In the genomic region with DNA sequence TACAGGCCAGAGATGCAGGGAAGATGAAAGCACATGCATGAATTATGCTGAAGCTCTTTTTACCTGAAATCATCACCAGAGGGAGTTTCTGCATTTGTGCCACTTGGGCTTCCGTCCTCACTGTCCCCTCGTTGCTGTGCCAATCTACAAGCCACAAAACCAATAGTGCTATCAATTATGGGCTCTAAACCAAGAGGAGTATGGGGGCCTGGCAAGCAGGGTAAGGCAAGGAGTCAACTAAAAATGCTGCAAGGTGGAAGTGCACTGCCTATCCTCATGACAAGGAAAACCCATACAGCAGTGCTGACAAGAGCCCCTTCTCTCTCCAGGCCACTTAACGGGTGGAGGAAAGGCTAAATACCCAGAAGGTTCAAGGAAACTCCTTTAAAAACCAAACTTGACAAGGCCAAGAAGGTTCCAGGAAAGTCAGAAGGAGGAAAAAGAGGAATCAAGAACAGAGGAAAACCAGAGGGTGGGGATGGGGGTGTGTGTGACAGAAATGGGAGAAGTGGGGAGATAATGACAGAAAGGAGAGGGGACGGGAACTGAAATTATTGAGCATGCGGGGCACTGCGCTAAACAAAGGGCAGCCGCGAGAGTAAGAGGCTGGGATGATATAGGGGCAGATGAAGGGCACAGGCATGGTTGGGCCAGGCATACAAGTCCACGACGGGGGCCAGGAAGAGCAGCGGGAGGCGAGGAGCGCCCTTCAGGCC, we compare ENCODE assay signal across 8 cellular contexts. TPM values are rescaled to one million over a fixed set of nuclear protein-coding genes. Genes with fewer than 3 reads are reported as not detected.
DNase-seq lines count a peak whose midpoint lies in the region; ATAC-seq and TF ChIP-seq lines count a peak whose summit lies in the region.

No MANE protein-coding gene starts in this region.

- H3K4me3 Mint-ChIP-seq in HFFc6: peak overlapping the region; percentile 94

- no TSS peak for BruUV-seq in OCI-LY7 (replicated peaks; lab: Mats Ljungman, UMichigan)

- no peaks in the 10 kb centered on the region for H4K20me1 ChIP-seq in OCI-LY7 (ENCODE audit: insufficient read depth, low read length)

- peak overlapping the region; percentile 73 for H3K27ac ChIP-seq in OCI-LY7 (ENCODE audit: low read depth, low read length, poor library complexity, severe bottlenecking)
- peak overlapping the region; percentile 19 to 93 (median 85) for H3K27ac ChIP-seq in heart right ventricle

- no peaks in the 10 kb centered on the region for H3K27me3 Mint-ChIP-seq in HFFc6 (ENCODE audit: insufficient read depth)

- CTCF ChIA-PET in OCI-LY7 (lab: Charles Lee; ENCODE audit: unreplicated experiment): no interaction called here

- H3K9me2 ChIP-seq in OCI-LY7 (ENCODE audit: insufficient read depth, low read length): no peaks in the 10 kb centered on the region

- peak overlapping the region; percentile 87 for H3K4me3 ChIP-seq in OCI-LY7 (ENCODE audit: low read depth, low read length, poor library complexity, severe bottlenecking)
- H3K4me3 ChIP-seq in heart right ventricle: peak overlapping the region; percentile 19 to 87 (median 72)

- peaks cover 26% of the 10 kb centered on the region for H3K4me1 Mint-ChIP-seq in HFFc6 (ENCODE audit: low read depth)

- H3K9me3 ChIP-seq in ES-I3 (ENCODE audit: control insufficient read depth, insufficient read depth, low read length) (no peaks in the 10 kb centered on the region), OCI-LY7 (ENCODE audit: low read length) (no peaks in the 10 kb centered on the region), heart right ventricle (no peaks in the 10 kb centered on the region)

- DNase-seq in HFFc6 (peak; percentile 25), OCI-LY7 (ENCODE audit: low spot score) (peak; percentile 71), heart right ventricle (no peak), retina (peak; percentile 64)
- DNase-seq in activated naive CD4-positive, alpha-beta T cell treated with anti-CD3 and anti-CD28 coated beads, Interleukin-2, amount 50 U/mL, for 16 hours: peak; percentile 51

- TF ChIP-seq CTCF in HFFc6 (IDR thresholded peaks at IDR 0.05) (peak; percentile 49), OCI-LY7 (conservative IDR thresholded peaks at IDR 0.05; ENCODE audit: low read length) (peak; percentile 62), heart right ventricle (IDR thresholded peaks at IDR 0.05) (peak in 1 of 9 donors; percentile 16)

- H2AFZ ChIP-seq in OCI-LY7 (ENCODE audit: low read length): peak overlapping the region; percentile 66; the same call in 1 of the 2 replicates

- 2% methylated on average over 13 of the region's 13 CpGs for WGBS in heart right ventricle, 2 donors

- H3K36me3 ChIP-seq in ES-I3 (ENCODE audit: insufficient read depth, low read length) (peaks cover 10% of the 10 kb centered on the region; the same call in 1 of the 2 replicates), OCI-LY7 (ENCODE audit: insufficient read depth, low read length) (peaks cover 33% of the 10 kb centered on the region), heart right ventricle (peaks cover 0 to 40% (median 17%) of the 10 kb centered on the region in 9 donors)

- H3K27ac Mint-ChIP-seq in HFFc6: peak overlapping the region; percentile 89

- POLR2A ChIA-PET in OCI-LY7 (lab: Charles Lee): no interaction called here

- H3K27me3 ChIP-seq in heart right ventricle: no peaks in the 10 kb centered on the region

- peak overlapping the region; percentile 92 for H3K9ac ChIP-seq in ES-I3 (ENCODE audit: low read depth, low read length)

- intact Hi-C loops in OCI-LY7 (cut with micrococcal nuclease; ENCODE audit: unreplicated experiment): no loop called here
- intact Hi-C loops in heart right ventricle (cut with DNase I): no loop called here

- peaks cover 16% of the 10 kb centered on the region; the same call in 1 of the 2 replicates for H3K79me2 ChIP-seq in OCI-LY7 (ENCODE audit: insufficient read depth, low read depth, low read length)

- no peaks in the 10 kb centered on the region; the same call in 1 of the 2 replicates for H3K36me3 Mint-ChIP-seq in HFFc6 (ENCODE audit: low read depth)

- H3K4me1 ChIP-seq in ES-I3 (ENCODE audit: insufficient read depth, low read length) (no peaks in the 10 kb centered on the region), OCI-LY7 (ENCODE audit: insufficient read depth, low read length, poor library complexity, severe bottlenecking) (peaks cover 15% of the 10 kb centered on the region), heart right ventricle (peaks cover 2 to 23% (median 16%) of the 10 kb centered on the region in 9 donors)

- H3K9me3 Mint-ChIP-seq in HFFc6: no peaks in the 10 kb centered on the region

- peak overlapping the region; percentile 94 for H3K4me2 ChIP-seq in OCI-LY7 (ENCODE audit: low read length)

- ATAC-seq in heart right ventricle: peak in 3 of 8 donors; percentile 5 to 26 (median 16)
- no peak for ATAC-seq in HG03095 (IDR thresholded peaks at IDR 0.05; ENCODE audit: unreplicated experiment)
- no peak for ATAC-seq in GM21786 (IDR thresholded peaks at IDR 0.05; ENCODE audit: unreplicated experiment)

RNA-seq across cellular contexts. Expression of gene C17orf75, which starts 0.7 kb away (rescaled TPM):
- 10 to 100 TPM; 16.4 to 25.9 (median 23.9) TPM for total RNA-seq in HFFc6 (2021; fragmentation: NEBNext Ultra II Directional; extraction: Animal tissue kit (Norgen Biotek cat#: 25700))
- 70.9 and 106 TPM in 2 replicates for total RNA-seq in OCI-LY7 (2014; rRNA removed; shearing (Covaris generic))
- total RNA-seq in OCI-LY7 (2022) (64.8 and 66.1 TPM in 2 replicates), heart right ventricle (10 to 100 TPM; 17.7 to 25.6 (median 22.0) TPM)
- polyA plus RNA-seq in heart right ventricle: 10 to 100 TPM; 10.7 to 14.8 TPM

RNA-seq across cellular contexts. Expression of gene ZNF207, which starts 8.7 kb away (rescaled TPM):
- total RNA-seq in HFFc6 (2021; fragmentation: NEBNext Ultra II Directional; extraction: Animal tissue kit (Norgen Biotek cat#: 25700)): 100 to 1,000 TPM; 128 to 173 (median 153) TPM
- total RNA-seq in OCI-LY7 (2014; rRNA removed; shearing (Covaris generic)): 121 and 157 TPM in 2 replicates
- total RNA-seq in OCI-LY7 (2022) (284 and 309 TPM in 2 replicates), heart right ventricle (10 to 100 TPM; 68.4 to 86.7 (median 79.3) TPM)
- polyA plus RNA-seq in heart right ventricle: 10 to 100 TPM; 39.9 to 49.9 TPM

Comparison
In these comparisons a context has a peak if more than half of its experiments do, and no peak if none do; other contexts are left out.
1. DNase-seq: peak in HFFc6 (single experiment), OCI-LY7 (single experiment), activated naive CD4-positive, alpha-beta T cell treated with anti-CD3 and anti-CD28 coated beads, Interleukin-2, amount 50 U/mL, for 16 hours (single experiment) and retina (single experiment); none in heart right ventricle (0 of 2).